17 cellular contexts compared by ENCODE assay signal in genomic region chr10:47256753-47257336, GRCh38. TPM values are rescaled to one million over a fixed set of nuclear protein-coding genes. Genes with fewer than 3 reads are reported as not detected.
DNase-seq lines count a peak whose midpoint lies in the region; ATAC-seq and TF ChIP-seq lines count a peak whose summit lies in the region.
"Had no signal": no experiment of that assay in that cellular context is flagged by ENCODE, and none has a peak within 500 bp of the region (broad histone marks: within the 10 kb centered on the region; RNA-seq: fewer than 3 reads in every experiment).

No MANE protein-coding gene starts in this region.

- ATAC-seq in natural killer cell (peak; percentile 22 to 36 (median 32)), upper lobe of left lung (ENCODE audit: low FRiP score in 2 of 2) (no peak), GM18505 (IDR thresholded peaks at IDR 0.05; ENCODE audit: unreplicated experiment) (no peak)
- ATAC-seq: sciatic nerve had no signal

- H3K9me3 Mint-ChIP-seq in T-helper 1 cell treated with Interleukin-12 subunit alpha and Interleukin-12 subunit beta and Interleukin-4 antibody, amounts not matched to agents 30 μg/mL and 1 μg/mL, for 36 hours, result no peaks in the 10 kb centered on the region
- no peaks in the 10 kb centered on the region for H3K9me3 Mint-ChIP-seq in natural killer cell
- H3K9me3 Mint-ChIP-seq: dendritic cell treated with granulocyte-macrophage colony-stimulating factor and Interleukin-4, amounts not matched to agents 40 ng/mL and 50 ng/mL, for 4 days had no signal

- peaks cover 5% of the 10 kb centered on the region for H3K36me3 Mint-ChIP-seq in T-helper 1 cell treated with Interleukin-12 subunit alpha and Interleukin-12 subunit beta and Interleukin-4 antibody, amounts not matched to agents 30 μg/mL and 1 μg/mL, for 36 hours (ENCODE audit: low read depth)
- no peaks in the 10 kb centered on the region for H3K36me3 Mint-ChIP-seq in natural killer cell

- no peaks in the 10 kb centered on the region for H3K27me3 Mint-ChIP-seq in T-helper 1 cell treated with Interleukin-12 subunit alpha and Interleukin-12 subunit beta and Interleukin-4 antibody, amounts not matched to agents 30 μg/mL and 1 μg/mL, for 36 hours (ENCODE audit: low read depth)
- no peaks in the 10 kb centered on the region for H3K27me3 Mint-ChIP-seq in natural killer cell (ENCODE audit: low read depth in 2 of 2)

- WGBS in upper lobe of left lung, 2 donors, result 65 to 80% methylated on average over 4 of the region's 4 CpGs
- WGBS in stomach, 5 donors, result 56 to 74% (median 70%) methylated on average over 4 of the region's 4 CpGs

- H3K27ac Mint-ChIP-seq in T-helper 1 cell treated with Interleukin-12 subunit alpha and Interleukin-12 subunit beta and Interleukin-4 antibody, amounts not matched to agents 30 μg/mL and 1 μg/mL, for 36 hours, result peak overlapping the region; percentile 87
- peak overlapping the region; percentile 57 to 64 for H3K27ac Mint-ChIP-seq in natural killer cell
- H3K27ac Mint-ChIP-seq: dendritic cell treated with granulocyte-macrophage colony-stimulating factor and Interleukin-4, amounts not matched to agents 40 ng/mL and 50 ng/mL, for 4 days had no signal

- H3K36me3 ChIP-seq in KOPT-K1 (ENCODE audit: insufficient read depth, low read length) (no peaks in the 10 kb centered on the region), upper lobe of left lung (no peaks in the 10 kb centered on the region), stomach (no peaks in the 10 kb centered on the region)
- H3K36me3 ChIP-seq: left ventricle myocardium inferior had no signal

- peaks cover 0 to 12% (median 0%) of the 10 kb centered on the region in 4 donors for H3K4me1 ChIP-seq in upper lobe of left lung
- H3K4me1 ChIP-seq in stomach, result no peaks in the 10 kb centered on the region

- H3K27ac ChIP-seq in KOPT-K1 (ENCODE audit: low read depth, low read length, poor library complexity, severe bottlenecking), result peak overlapping the region; percentile 98
- H3K27ac ChIP-seq in upper lobe of left lung, result no peak overlapping the region
- no peak overlapping the region for H3K27ac ChIP-seq in stomach
- H3K27ac ChIP-seq: left ventricle myocardium inferior, PC-9 had no signal

- TF ChIP-seq CTCF in natural killer cell (IDR thresholded peaks at IDR 0.05) (no peak), upper lobe of left lung (IDR thresholded peaks at IDR 0.05) (no peak), stomach (IDR thresholded peaks at IDR 0.05) (no peak)

- peaks cover 44% of the 10 kb centered on the region for H3K4me1 Mint-ChIP-seq in T-helper 1 cell treated with Interleukin-12 subunit alpha and Interleukin-12 subunit beta and Interleukin-4 antibody, amounts not matched to agents 30 μg/mL and 1 μg/mL, for 36 hours (ENCODE audit: low read depth)
- H3K4me1 Mint-ChIP-seq in natural killer cell, result peaks cover 20 to 31% of the 10 kb centered on the region in 2 donors

- TF ChIP-seq EP300 in upper lobe of left lung (IDR thresholded peaks at IDR 0.05) (no peak), stomach (IDR thresholded peaks at IDR 0.05) (no peak)

- no peak overlapping the region for H3K4me3 ChIP-seq in upper lobe of left lung
- no peak overlapping the region for H3K4me3 ChIP-seq in stomach
- H3K4me3 ChIP-seq: left ventricle myocardium inferior, PC-9 had no signal

- intact Hi-C loops in natural killer cell (cut with micrococcal nuclease), result no loop called here
- intact Hi-C loops in stomach (cut with DNase I; ENCODE audit: low total_unique reads), result no loop called here

- H3K27me3 ChIP-seq in upper lobe of left lung, result no peaks in the 10 kb centered on the region
- peaks cover 0 to 20% (median 7%) of the 10 kb centered on the region in 3 donors for H3K27me3 ChIP-seq in stomach

- no peak overlapping the region for H3K4me3 Mint-ChIP-seq in T-helper 1 cell treated with Interleukin-12 subunit alpha and Interleukin-12 subunit beta and Interleukin-4 antibody, amounts not matched to agents 30 μg/mL and 1 μg/mL, for 36 hours
- H3K4me3 Mint-ChIP-seq in natural killer cell, result no peak overlapping the region
- H3K4me3 Mint-ChIP-seq: dendritic cell treated with granulocyte-macrophage colony-stimulating factor and Interleukin-4, amounts not matched to agents 40 ng/mL and 50 ng/mL, for 4 days had no signal

- no peak for DNase-seq in T-helper 1 cell
- DNase-seq in activated naive CD4-positive, alpha-beta T cell treated with anti-CD3 and anti-CD28 coated beads, Interleukin-2, amount 50 U/mL, for 16 hours, result peak; percentile 23
- DNase-seq in natural killer cell, result no peak
- DNase-seq in upper lobe of left lung, result no peak
- DNase-seq in stomach, result no peak
- DNase-seq: amygdala, hypothalamus, left ventricle myocardium inferior, NCI-H1417, NCI-H345, PC-9 had no signal

- TF ChIP-seq POLR2A in upper lobe of left lung (IDR thresholded peaks at IDR 0.05) (no peak), GM18505 (IDR thresholded peaks at IDR 0.05; ENCODE audit: borderline replicate concordance, extremely low read depth, insufficient read depth, insufficient read length) (no peak), stomach (IDR thresholded peaks at IDR 0.05) (no peak)

- H3K9me3 ChIP-seq in KOPT-K1 (ENCODE audit: insufficient read depth, low read length, poor library complexity, severe bottlenecking) (no peaks in the 10 kb centered on the region), upper lobe of left lung (no peaks in the 10 kb centered on the region), stomach (no peaks in the 10 kb centered on the region)
- H3K9me3 ChIP-seq: left ventricle myocardium inferior had no signal

RNA-seq across cellular contexts. Expression of gene GDF10, which starts 43.2 kb away (rescaled TPM):
- total RNA-seq in natural killer cell (not detected), upper lobe of left lung (10 to 100 TPM in 2 of 6 donors, 1 to 10 TPM in 4; 1.8 to 23.4 (median 7.8) TPM), stomach (1 to 10 TPM in 1 of 5 donors, not detected in 4; 2.6 TPM)
- under 1 TPM in 2 of 3 donors, not detected in 1; 0.31 to 0.90 TPM for polyA plus RNA-seq in stomach
- total RNA-seq: HT1080, PC-9 had no signal

Comparison
In these comparisons a context has a peak if more than half of its experiments do, and no peak if none do; other contexts are left out.
1. ATAC-seq: peak in natural killer cell (3 of 3); none in upper lobe of left lung (0 of 2) and GM18505 (single experiment).